Comparison of ENCODE assay signal across 1 cellular context in genomic region chr20:4512891-4513550, GRCh38.
TF ChIP-seq lines count a peak whose summit lies in the region.

No MANE protein-coding gene starts in this region.

TF ChIP-seq in HCT116, 20 proteins besides CTCF, POLR2A, EP300 and RAD21 (continued from another document):
- TF ChIP-seq REST (IDR thresholded peaks at IDR 0.05; ENCODE audit: low read depth) (no peak), ATF3 (IDR thresholded peaks at IDR 0.05) (peak; percentile 84), TCF7L2 (IDR thresholded peaks at IDR 0.05; ENCODE audit: borderline replicate concordance, extremely low read depth, insufficient read depth, insufficient read length) (peak; percentile 89), SP1 (IDR thresholded peaks at IDR 0.05; ENCODE audit: low read depth) (peak; percentile 83), FOSL1 (IDR thresholded peaks at IDR 0.05; ENCODE audit: low read depth) (peak; percentile 98), POLR2AphosphoS5 (IDR thresholded peaks at IDR 0.05; ENCODE audit: low read depth, low read length) (peak; percentile 54; the same call in 1 of the 2 replicates), JUND (IDR thresholded peaks at IDR 0.05) (peak; percentile 98), EZH2phosphoT487 (IDR thresholded peaks at IDR 0.05; ENCODE audit: borderline replicate concordance) (no peak), EZH2 (IDR thresholded peaks at IDR 0.05) (no peak), EGR1 (IDR thresholded peaks at IDR 0.05; ENCODE audit: low read depth) (0 out of 2 replicates have a peak, but pooled peaks have one; percentile 7), ELF1 (IDR thresholded peaks at IDR 0.05; ENCODE audit: borderline replicate concordance, low read depth) (no peak), CBX3 (IDR thresholded peaks at IDR 0.05; ENCODE audit: low read depth) (peak; percentile 85), CEBPB (IDR thresholded peaks at IDR 0.05; ENCODE audit: low read depth) (peak; percentile 82)
- TF ChIP-seq, protein P1, sequence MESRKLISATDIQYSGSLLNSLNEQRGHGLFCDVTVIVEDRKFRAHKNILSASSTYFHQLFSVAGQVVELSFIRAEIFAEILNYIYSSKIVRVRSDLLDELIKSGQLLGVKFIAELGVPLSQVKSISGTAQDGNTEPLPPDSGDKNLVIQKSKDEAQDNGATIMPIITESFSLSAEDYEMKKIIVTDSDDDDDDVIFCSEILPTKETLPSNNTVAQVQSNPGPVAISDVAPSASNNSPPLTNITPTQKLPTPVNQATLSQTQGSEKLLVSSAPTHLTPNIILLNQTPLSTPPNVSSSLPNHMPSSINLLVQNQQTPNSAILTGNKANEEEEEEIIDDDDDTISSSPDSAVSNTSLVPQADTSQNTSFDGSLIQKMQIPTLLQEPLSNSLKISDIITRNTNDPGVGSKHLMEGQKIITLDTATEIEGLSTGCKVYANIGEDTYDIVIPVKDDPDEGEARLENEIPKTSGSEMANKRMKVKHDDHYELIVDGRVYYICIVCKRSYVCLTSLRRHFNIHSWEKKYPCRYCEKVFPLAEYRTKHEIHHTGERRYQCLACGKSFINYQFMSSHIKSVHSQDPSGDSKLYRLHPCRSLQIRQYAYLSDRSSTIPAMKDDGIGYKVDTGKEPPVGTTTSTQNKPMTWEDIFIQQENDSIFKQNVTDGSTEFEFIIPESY (IDR thresholded peaks at IDR 0.05; ENCODE audit: extremely low read depth, insufficient replicate concordance, low read length) = no peak
- TF ChIP-seq, protein P2, sequence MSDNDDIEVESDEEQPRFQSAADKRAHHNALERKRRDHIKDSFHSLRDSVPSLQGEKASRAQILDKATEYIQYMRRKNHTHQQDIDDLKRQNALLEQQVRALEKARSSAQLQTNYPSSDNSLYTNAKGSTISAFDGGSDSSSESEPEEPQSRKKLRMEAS (IDR thresholded peaks at IDR 0.05) = peak; percentile 56; the same call in 1 of the 2 replicates
